Comparison of ENCODE assay signal across 10 cellular contexts in genomic region chr16:89334988-89335802, GRCh38.
DNase-seq lines count a peak whose midpoint lies in the region; ATAC-seq and TF ChIP-seq lines count a peak whose summit lies in the region.
"Had no signal": no experiment of that assay in that cellular context is flagged by ENCODE, and none has a peak within 500 bp of the region (broad histone marks: within the 10 kb centered on the region; RNA-seq: fewer than 3 reads in every experiment).

No MANE protein-coding gene starts in this region.

- no peaks in the 10 kb centered on the region for H3K9me3 ChIP-seq in A673 (ENCODE audit: low read depth, low read length, poor library complexity, severe bottlenecking)
- no peaks in the 10 kb centered on the region for H3K9me3 ChIP-seq in MM.1S (replicated peaks; ENCODE audit: insufficient read depth, low read length)
- no peaks in the 10 kb centered on the region for H3K9me3 ChIP-seq in mesenchymal stem cell (ENCODE audit: control insufficient read depth, low read length)

- H3K4me3 ChIP-seq in A673 (ENCODE audit: low read depth, low read length, poor library complexity, severe bottlenecking) (no peak overlapping the region), MM.1S (ENCODE audit: low read length) (no peak overlapping the region), mesenchymal stem cell (ENCODE audit: insufficient read depth in 1 of 2, low read depth in 1 of 2, low read length in 2 of 2) (no peak overlapping the region)

- no peak overlapping the region for H2BK5ac ChIP-seq in mesenchymal stem cell (ENCODE audit: low read depth, low read length, poor library complexity, severe bottlenecking)

- H3K18ac ChIP-seq in mesenchymal stem cell (ENCODE audit: low read depth in 1 of 2, low read length in 2 of 2): no peak overlapping the region

- no peak overlapping the region for H3K4ac ChIP-seq in mesenchymal stem cell (ENCODE audit: low read depth in 1 of 2, low read length in 2 of 2)

- intact Hi-C loops in A673 (cut with micrococcal nuclease; ENCODE audit: unreplicated experiment): loop anchor here (5.0 kb wide), 2 partner anchors 157 to 172 kb away; partner anchors contain the start of genes ANKRD11 and SPG7

- H2BK120ac ChIP-seq in mesenchymal stem cell (ENCODE audit: low read depth, low read length): no peak overlapping the region

- H3K23ac ChIP-seq in mesenchymal stem cell (ENCODE audit: low read length in 2 of 2): no peak overlapping the region

- CTCF ChIA-PET in A673 (lab: Charles Lee): interaction anchor here (0.6 kb wide), 1 partner anchor 11 kb away, joined by 3 read pairs; no protein-coding TSS in a partner anchor

- peaks cover 5% of the 10 kb centered on the region; the same call in 1 of the 2 replicates for H3F3A ChIP-seq in MM.1S (ENCODE audit: insufficient read depth, low read length)

- peak overlapping the region; percentile 5 for H4K8ac ChIP-seq in mesenchymal stem cell (ENCODE audit: low read length)

- no peaks in the 10 kb centered on the region for H3K27me3 ChIP-seq in A673 (replicated peaks; ENCODE audit: insufficient read depth, low read depth, low read length, poor library complexity)
- H3K27me3 ChIP-seq in MM.1S (replicated peaks; ENCODE audit: insufficient read depth, low read length): no peaks in the 10 kb centered on the region
- no peaks in the 10 kb centered on the region for H3K27me3 ChIP-seq in mesenchymal stem cell (ENCODE audit: control insufficient read depth in 1 of 2, insufficient read depth in 1 of 2, low read length in 2 of 2)

- ATAC-seq in HG03460 (IDR thresholded peaks at IDR 0.05; ENCODE audit: unreplicated experiment): no peak

- H3K4me1 ChIP-seq in A673 (ENCODE audit: insufficient read depth, low read length, poor library complexity, severe bottlenecking) (peaks cover 56% of the 10 kb centered on the region), MM.1S (ENCODE audit: low read length) (peaks cover 26% of the 10 kb centered on the region), mesenchymal stem cell (ENCODE audit: control insufficient read depth, insufficient read depth, low read depth, low read length) (peaks cover 42% of the 10 kb centered on the region)

- H3K9ac ChIP-seq in MM.1S (ENCODE audit: low read length) (peak overlapping the region; percentile 35; the same call in 1 of the 2 replicates), mesenchymal stem cell (ENCODE audit: low read length) (peak overlapping the region; percentile 59)

- H2BK15ac ChIP-seq in mesenchymal stem cell (ENCODE audit: low read depth, poor library complexity, severe bottlenecking): no peak overlapping the region

- no peak overlapping the region for H2AFZ ChIP-seq in MM.1S (ENCODE audit: low read length)
- H2AFZ ChIP-seq in mesenchymal stem cell (ENCODE audit: low read depth, low read length): no peak overlapping the region

- BruUV-seq in A673 (replicated peaks; lab: Mats Ljungman, UMichigan): no TSS peak

- H2BK12ac ChIP-seq in mesenchymal stem cell (ENCODE audit: low read length in 2 of 2): no peak overlapping the region

- peak overlapping the region; percentile 3 for H4K91ac ChIP-seq in mesenchymal stem cell (ENCODE audit: low read length)

- H3K14ac ChIP-seq in mesenchymal stem cell (ENCODE audit: low read length in 2 of 2): peak overlapping the region in 1 of 2 experiments; percentile 94

- no peaks in the 10 kb centered on the region for H3K9me2 ChIP-seq in MM.1S (replicated peaks; ENCODE audit: insufficient read depth, low read length)

- H3K79me2 ChIP-seq in MM.1S (ENCODE audit: low read length): peaks cover 96% of the 10 kb centered on the region

- no peaks in the 10 kb centered on the region for H3K36me3 ChIP-seq in A673 (ENCODE audit: insufficient read depth, low read length, poor library complexity, severe bottlenecking)
- H3K36me3 ChIP-seq in MM.1S (replicated peaks; ENCODE audit: insufficient read depth, low read length): no peaks in the 10 kb centered on the region
- H3K36me3 ChIP-seq in mesenchymal stem cell (ENCODE audit: control insufficient read depth in 1 of 2, insufficient read depth in 2 of 2, low read depth in 1 of 2, low read length in 2 of 2): peaks cover 4 to 18% of the 10 kb centered on the region in 2 experiments

- 89% methylated on average over 22 of the region's 22 CpGs for WGBS in mesenchymal stem cell

- POLR2A ChIA-PET in A673 (lab: Charles Lee; ENCODE audit: low non-redundant PET): no interaction called here

- peak overlapping the region; percentile 84 for H3K4me2 ChIP-seq in MM.1S (ENCODE audit: low read depth, low read length)
- no peak overlapping the region for H3K4me2 ChIP-seq in mesenchymal stem cell (ENCODE audit: low read length, poor library complexity, severe bottlenecking)

- H4K20me1 ChIP-seq in MM.1S (ENCODE audit: insufficient read depth, low read length): no peaks in the 10 kb centered on the region

- TF ChIP-seq CTCF in A673 (conservative IDR thresholded peaks at IDR 0.05; ENCODE audit: low read depth, low read length) (no peak), MM.1S (IDR thresholded peaks at IDR 0.05; ENCODE audit: low read length) (no peak)

- no peak for DNase-seq in A673 (ENCODE audit: low spot score)
- DNase-seq in MM.1S: no peak
- DNase-seq in dermis blood vessel endothelial cell: peak; percentile 68
- no peak for DNase-seq in mesenchymal stem cell
- DNase-seq in NOMO-1 treated with DMSO at 0.1 percent for 48 hours (lab: John Stamatoyannopoulos, UW; ENCODE audit: unreplicated experiment): no peak
- DNase-seq in AG08396 (ENCODE audit: low spot score): no peak
- no peak for DNase-seq in nucleus accumbens (lab: John Stamatoyannopoulos, UW)
- DNase-seq: GOT3, NCI-H2171 treated with DMSO at 0.1 percent for 48 hours had no signal

- H3K79me1 ChIP-seq in mesenchymal stem cell (replicated peaks; ENCODE audit: low read length, poor library complexity, severe bottlenecking): peaks cover 21% of the 10 kb centered on the region

- no peak overlapping the region for H2AK5ac ChIP-seq in mesenchymal stem cell (ENCODE audit: low read length, severe bottlenecking)

- peak overlapping the region; percentile 63 for H3K27ac ChIP-seq in A673 (ENCODE audit: low read depth, low read length, poor library complexity, severe bottlenecking)
- H3K27ac ChIP-seq in MM.1S (ENCODE audit: low read length): peak overlapping the region; percentile 79
- H3K27ac ChIP-seq in mesenchymal stem cell (ENCODE audit: low read length, poor library complexity, severe bottlenecking): no peak overlapping the region
